In genomic region chr13:30710442-30710841, GRCh38 we compare ENCODE assay signal across 10 cellular contexts. TPM values are rescaled to one million over a fixed set of nuclear protein-coding genes. Genes with fewer than 3 reads are reported as not detected.
"Had no signal": no experiment of that assay in that cellular context is flagged by ENCODE, and none has a peak within 500 bp of the region (broad histone marks: within the 10 kb centered on the region; RNA-seq: fewer than 3 reads in every experiment).

No MANE protein-coding gene starts in this region.

- H3K4me3 ChIP-seq: GM23248, HAP-1, K562 had no signal

- H3K9ac ChIP-seq: GM23248 had no signal

- H3K4me3 Mint-ChIP-seq: HFFc6 had no signal

- H2AFZ ChIP-seq: GM23248 had no signal

- H3K4me1 ChIP-seq: HAP-1 had no signal

- H3K27ac Mint-ChIP-seq: HFFc6 had no signal

- H3K36me3 ChIP-seq: HAP-1 had no signal

- ATAC-seq: HCT116, HepG2, K562 had no signal

- H3K9me3 ChIP-seq: HAP-1 had no signal

- H3K27ac ChIP-seq: GM23248, HL-60 had no signal

- DNase-seq: GM23248, GOT3, H7, HFFc6, KG1 had no signal

- H3K9me3 Mint-ChIP-seq: HFFc6 had no signal

RNA-seq across cellular contexts. Expression of gene ALOX5AP, which starts 24.9 kb away (rescaled TPM):
- total RNA-seq: GM23248, H7, HFFc6 had no signal
- polyA plus RNA-seq: K562 had no signal
